ENCODE assay signal across 20 cellular contexts in genomic region chr6:79250559-79250958, GRCh38.
"Had no signal": no experiment of that assay in that cellular context is flagged by ENCODE, and none has a peak within 500 bp of the region (broad histone marks: within the 10 kb centered on the region; RNA-seq: fewer than 3 reads in every experiment).

No MANE protein-coding gene starts in this region.

- H3K27ac Mint-ChIP-seq: activated CD4-positive, alpha-beta memory T cell treated with anti-CD3 and anti-CD28 coated beads for 36 hours; activated naive CD8-positive, alpha-beta T cell treated with anti-CD3 and anti-CD28 coated beads for 36 hours; immature natural killer cell; stimulated activated naive CD8-positive, alpha-beta T cell treated with anti-CD3 and anti-CD28 coated beads, Interleukin-15, Interleukin-2, amounts not matched to agents 100 ng/mL and 50 ng/mL, for 24 hours had no signal

- H3K4me1 ChIP-seq: right atrium auricular region, tibial artery had no signal

- H3K36me3 ChIP-seq: right atrium auricular region, tibial artery had no signal

- H3K9me3 ChIP-seq: psoas muscle, right atrium auricular region had no signal

- H3K4me3 ChIP-seq: hepatocyte, lung, psoas muscle, right atrium auricular region, tibial artery had no signal

- H3K27me3 ChIP-seq: hepatocyte, right atrium auricular region, tibial artery had no signal

- H3K4me3 Mint-ChIP-seq: activated CD4-positive, alpha-beta memory T cell treated with anti-CD3 and anti-CD28 coated beads for 36 hours; activated naive CD8-positive, alpha-beta T cell treated with anti-CD3 and anti-CD28 coated beads for 36 hours; immature natural killer cell; naive B cell; stimulated activated naive CD8-positive, alpha-beta T cell treated with anti-CD3 and anti-CD28 coated beads, Interleukin-15, Interleukin-2, amounts not matched to agents 100 ng/mL and 50 ng/mL, for 24 hours had no signal

- H3K79me2 ChIP-seq: hepatocyte had no signal

- H3K4me2 ChIP-seq: hepatocyte had no signal

- H2AFZ ChIP-seq: hepatocyte had no signal

- H3K9me3 Mint-ChIP-seq: stimulated activated naive CD8-positive, alpha-beta T cell treated with anti-CD3 and anti-CD28 coated beads, Interleukin-15, Interleukin-2, amounts not matched to agents 100 ng/mL and 50 ng/mL, for 24 hours had no signal

- H3K27me3 Mint-ChIP-seq: activated naive CD8-positive, alpha-beta T cell treated with anti-CD3 and anti-CD28 coated beads for 36 hours; naive B cell; stimulated activated naive CD8-positive, alpha-beta T cell treated with anti-CD3 and anti-CD28 coated beads, Interleukin-15, Interleukin-2, amounts not matched to agents 100 ng/mL and 50 ng/mL, for 24 hours had no signal

- H3K27ac ChIP-seq: hepatocyte, psoas muscle, right atrium auricular region, tibial artery had no signal

- H3K4me1 Mint-ChIP-seq: activated naive CD8-positive, alpha-beta T cell treated with anti-CD3 and anti-CD28 coated beads for 36 hours; immature natural killer cell had no signal

- DNase-seq: activated CD4-positive, alpha-beta memory T cell treated with anti-CD3 and anti-CD28 coated beads for 36 hours; activated CD4-positive, CD25-positive, alpha-beta regulatory T cell; activated naive CD4-positive, alpha-beta T cell treated with Interleukin-2 at 50 U/mL for 16 hours; activated naive CD8-positive, alpha-beta T cell treated with anti-CD3 and anti-CD28 coated beads for 36 hours; activated T-cell treated with anti-CD3 and anti-CD28 coated beads, Interleukin-2, amount 50 U/mL, for 48 hours; central memory CD4-positive, alpha-beta T cell; effector memory CD4-positive, alpha-beta T cell; glutamatergic neuron; naive B cell; psoas muscle; stimulated activated CD4-positive, alpha-beta T cell treated with anti-CD3 and anti-CD28 coated beads, Interleukin-12 subunit alpha, Interleukin-12 subunit beta, amount 100 ng/mL, for 4 hours; stimulated activated CD4-positive, alpha-beta T cell treated with anti-CD3 and anti-CD28 coated beads, Interleukin-4, amount 100 ng/mL, for 4 hours; T1000; tibial artery had no signal

- H3K36me3 Mint-ChIP-seq: activated CD4-positive, alpha-beta memory T cell treated with anti-CD3 and anti-CD28 coated beads for 36 hours; immature natural killer cell had no signal

- ATAC-seq: esophagus mucosa had no signal
